In the genomic region with DNA sequence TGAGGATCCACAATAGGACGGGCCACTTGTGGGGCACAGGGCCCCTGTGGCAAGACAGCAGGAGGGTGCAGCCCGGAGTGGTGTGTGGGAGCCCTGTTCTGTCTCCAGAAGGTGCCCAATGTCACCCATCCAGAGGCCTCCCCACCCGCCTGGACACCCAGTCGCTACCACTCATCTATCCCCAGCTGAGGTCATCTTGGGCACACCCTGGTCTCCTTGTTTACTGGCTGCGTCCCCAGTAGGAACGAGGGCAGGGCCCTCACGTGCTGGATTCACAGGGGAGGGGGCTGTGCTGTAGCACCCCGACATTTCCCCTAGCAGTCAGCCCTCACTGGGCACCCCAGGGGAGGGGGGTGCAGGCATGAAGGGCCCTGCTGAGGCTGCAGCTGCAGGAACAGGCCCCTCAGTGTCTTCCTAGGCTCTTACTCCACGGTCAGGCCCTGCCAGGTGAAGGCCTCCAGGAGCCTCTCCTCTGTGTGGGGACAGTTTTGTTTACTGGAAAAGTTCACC, we compare ENCODE assay signal across 24 cellular contexts. TPM values are rescaled to one million over a fixed set of nuclear protein-coding genes. Genes with fewer than 3 reads are reported as not detected.
"Had no signal": no experiment of that assay in that cellular context is flagged by ENCODE, and none has a peak within 500 bp of the region (broad histone marks: within the 10 kb centered on the region; RNA-seq: fewer than 3 reads in every experiment).

No MANE protein-coding gene starts in this region.

- H3K4me3 ChIP-seq: coronary artery, gastrocnemius medialis, skin epidermis, tibial artery, vagina had no signal

- H3K27me3 ChIP-seq: gastrocnemius medialis, vagina had no signal

- H3K4me1 ChIP-seq: vagina had no signal

- H3K9me3 ChIP-seq: gastrocnemius medialis, tibial artery, vagina had no signal

- H3K36me3 ChIP-seq: gastrocnemius medialis, tibial artery, vagina had no signal

- DNase-seq: activated CD4-positive, alpha-beta T cell treated with anti-CD3 and anti-CD28 coated beads, Interleukin-2, amount 10 ng/mL, durations not matched to agents 24 days and 14 days; activated CD4-positive, CD25-positive, alpha-beta regulatory T cell; activated CD8-positive, alpha-beta T cell treated with anti-CD3 and anti-CD28 coated beads, Interleukin-2, amount 10 ng/mL, durations not matched to agents 7 days and 5 days; activated naive CD4-positive, alpha-beta T cell treated with Interleukin-2 at 50 U/mL for 16 hours; activated naive CD8-positive, alpha-beta T cell treated with anti-CD3 and anti-CD28 coated beads, Interleukin-2, amount 10 ng/mL, durations not matched to agents 7 days and 5 days; activated T-cell treated with anti-CD3 and anti-CD28 coated beads, Interleukin-2, amount 50 U/mL, for 24 hours; amygdala; central memory CD4-positive, alpha-beta T cell; erythroblast; gastrocnemius medialis; head of caudate nucleus; stimulated activated naive CD8-positive, alpha-beta T cell treated with anti-CD3 and anti-CD28 coated beads, Interleukin-15, Interleukin-2, amounts not matched to agents 100 U/mL and 50 U/mL, for 24 hours; substantia nigra; T-helper 1 cell; T-helper 9 cell; tibial artery had no signal

- H3K27ac ChIP-seq: coronary artery, gastrocnemius medialis, tibial artery, vagina had no signal

- ATAC-seq: activated CD8-positive, alpha-beta T cell treated with anti-CD3 and anti-CD28 coated beads, Interleukin-2, amount 10 ng/mL, durations not matched to agents 7 days and 5 days; gastrocnemius medialis had no signal

RNA-seq across cellular contexts. Expression of a gene that starts 2.3 kb away (rescaled TPM):
- total RNA-seq: activated CD4-positive, alpha-beta T cell treated with anti-CD3 and anti-CD28 coated beads, Interleukin-2, amount 10 ng/mL, durations not matched to agents 24 days and 14 days; activated CD8-positive, alpha-beta T cell treated with anti-CD3 and anti-CD28 coated beads, Interleukin-2, amount 10 ng/mL, durations not matched to agents 7 days and 5 days; activated naive CD8-positive, alpha-beta T cell treated with anti-CD3 and anti-CD28 coated beads, Interleukin-2, amount 10 ng/mL, durations not matched to agents 7 days and 5 days; activated T-helper 2 cell treated with anti-CD3 and anti-CD28 coated beads, Interferon-gamma antibody, Interleukin-2, Interleukin-4, amounts not matched to agents 10 μg/mL and 5 μg/mL and 100 μg/mL, durations not matched to agents 14 hours and 24 hours and 36 hours had no signal
- polyA plus RNA-seq: neural cell had no signal

RNA-seq across cellular contexts. Expression of a gene that starts 19.3 kb away (rescaled TPM):
- total RNA-seq: activated CD4-positive, alpha-beta T cell treated with anti-CD3 and anti-CD28 coated beads, Interleukin-2, amount 10 ng/mL, durations not matched to agents 24 days and 14 days; activated CD8-positive, alpha-beta T cell treated with anti-CD3 and anti-CD28 coated beads, Interleukin-2, amount 10 ng/mL, durations not matched to agents 7 days and 5 days; activated naive CD8-positive, alpha-beta T cell treated with anti-CD3 and anti-CD28 coated beads, Interleukin-2, amount 10 ng/mL, durations not matched to agents 7 days and 5 days; activated T-helper 2 cell treated with anti-CD3 and anti-CD28 coated beads, Interferon-gamma antibody, Interleukin-2, Interleukin-4, amounts not matched to agents 10 μg/mL and 5 μg/mL and 100 μg/mL, durations not matched to agents 14 hours and 24 hours and 36 hours had no signal
- polyA plus RNA-seq: neural cell had no signal

RNA-seq across cellular contexts. Expression of a gene that starts 41.7 kb away (rescaled TPM):
- total RNA-seq: activated CD4-positive, alpha-beta T cell treated with anti-CD3 and anti-CD28 coated beads, Interleukin-2, amount 10 ng/mL, durations not matched to agents 24 days and 14 days; activated CD8-positive, alpha-beta T cell treated with anti-CD3 and anti-CD28 coated beads, Interleukin-2, amount 10 ng/mL, durations not matched to agents 7 days and 5 days; activated naive CD8-positive, alpha-beta T cell treated with anti-CD3 and anti-CD28 coated beads, Interleukin-2, amount 10 ng/mL, durations not matched to agents 7 days and 5 days; activated T-helper 2 cell treated with anti-CD3 and anti-CD28 coated beads, Interferon-gamma antibody, Interleukin-2, Interleukin-4, amounts not matched to agents 10 μg/mL and 5 μg/mL and 100 μg/mL, durations not matched to agents 14 hours and 24 hours and 36 hours; kidney epithelial cell; lower leg skin; progenitor cell of endocrine pancreas; vagina had no signal
